14 cellular contexts compared by ENCODE assay signal in genomic region chr2:37802106-37802791, GRCh38.
DNase-seq lines count a peak whose midpoint lies in the region; ATAC-seq, FAIRE-seq and TF ChIP-seq lines count a peak whose summit lies in the region.
"Had no signal": no experiment of that assay in that cellular context is flagged by ENCODE, and none has a peak within 500 bp of the region (broad histone marks: within the 10 kb centered on the region; RNA-seq: fewer than 3 reads in every experiment).

No MANE protein-coding gene starts in this region.

- H3K4me2 ChIP-seq in endothelial cell of umbilical vein (ENCODE audit: insufficient read depth, low read length), result no peak overlapping the region
- H3K4me2 ChIP-seq in osteoblast (ENCODE audit: insufficient read depth, low read length), result peak overlapping the region; percentile 47

- POLR2A ChIA-PET in endothelial cell of umbilical vein (lab: Charles Lee), result interaction anchor here (0.7 kb wide), 1 partner anchor 27 kb away, joined by 4 read pairs; no protein-coding TSS in a partner anchor

- peak overlapping the region; percentile 41 for H2AFZ ChIP-seq in endothelial cell of umbilical vein (ENCODE audit: low read depth, low read length)
- no peak overlapping the region for H2AFZ ChIP-seq in osteoblast (ENCODE audit: low read length)

- dilution Hi-C loops in endothelial cell of umbilical vein (cut with MboI; ENCODE audit: extremely low pct_ligation_motif_present, low sequenced_read_pairs), result no loop called here

- no peaks in the 10 kb centered on the region for H3K9me1 ChIP-seq in endothelial cell of umbilical vein (replicated peaks; ENCODE audit: control insufficient read depth, extremely low read depth, insufficient read depth, low read length)

- intact Hi-C loops in endothelial cell of umbilical vein (cut with micrococcal nuclease), result no loop called here

- FAIRE-seq in endothelial cell of umbilical vein (lab: Jason Lieb, UNC), result peak; percentile 28
- FAIRE-seq: GM12878, H1 had no signal

- H3K79me2 ChIP-seq in endothelial cell of umbilical vein (ENCODE audit: control insufficient read depth, insufficient read depth, low read length), result no peaks in the 10 kb centered on the region
- no peaks in the 10 kb centered on the region for H3K79me2 ChIP-seq in osteoblast (ENCODE audit: insufficient read depth, low read length)

- H3K4me3 ChIP-seq in endothelial cell of umbilical vein (replicated peaks in 1 of 3; ENCODE audit: insufficient read depth in 1 of 3, low read depth in 1 of 3, low read length in 3 of 3), result no peak overlapping the region
- H3K4me3 ChIP-seq in osteoblast (ENCODE audit: insufficient read depth, low read length), result no peak overlapping the region
- H3K4me3 ChIP-seq: GM12878 had no signal

- no TSS peak for BruUV-seq in endothelial cell of umbilical vein (replicated peaks; lab: Mats Ljungman, UMichigan)

- DNase-seq in Daoy (ENCODE audit: low read depth) (peak; percentile 55), NCI-H510A treated with DMSO at 0.1 percent for 48 hours (lab: John Stamatoyannopoulos, UW) (peak; percentile 63), endothelial cell of umbilical vein (ENCODE audit: low read depth, low spot score) (no peak), osteoblast (ENCODE audit: insufficient read length, low spot score, missing footprints) (peak; percentile 58), iPS-NIHi7 (ENCODE audit: extremely low spot score) (no peak), GM13977 (ENCODE audit: low spot score) (no peak)
- DNase-seq in activated CD8-positive, alpha-beta memory T cell treated with anti-CD3 and anti-CD28 coated beads, Interleukin-2, amount 50 U/mL, for 48 hours, result no peak
- DNase-seq: activated CD4-positive, CD25-positive, alpha-beta regulatory T cell; activated T-cell treated with anti-CD3 and anti-CD28 coated beads, Interleukin-2, amount 50 U/mL, for 48 hours; CD8-positive, alpha-beta T cell; NCI-H2171 had no signal

- no peak overlapping the region for H3K9ac ChIP-seq in endothelial cell of umbilical vein (replicated peaks; ENCODE audit: extremely low read depth, insufficient read depth, low read length)

- H3K27ac ChIP-seq in endothelial cell of umbilical vein (ENCODE audit: insufficient read depth, low read depth, low read length) (no peak overlapping the region), osteoblast (ENCODE audit: low read depth, low read length) (peak overlapping the region; percentile 89)

- no peaks in the 10 kb centered on the region for H4K20me1 ChIP-seq in endothelial cell of umbilical vein (replicated peaks; ENCODE audit: control insufficient read depth, extremely low read depth, insufficient read depth, low read length)
- H4K20me1 ChIP-seq in osteoblast (ENCODE audit: insufficient read depth, low read length), result no peaks in the 10 kb centered on the region

- no peaks in the 10 kb centered on the region for H3K9me3 ChIP-seq in endothelial cell of umbilical vein (replicated peaks; ENCODE audit: control insufficient read depth, insufficient read depth, low read length)
- H3K9me3 ChIP-seq in osteoblast (ENCODE audit: low read depth, low read length), result no peaks in the 10 kb centered on the region

- H3K4me1 ChIP-seq in endothelial cell of umbilical vein (ENCODE audit: control insufficient read depth, extremely low read depth, insufficient read depth, low read length) (no peaks in the 10 kb centered on the region), osteoblast (ENCODE audit: insufficient read depth, low read length) (peaks cover 53% of the 10 kb centered on the region)

- in situ Hi-C loops in GM13977 (cut with MboI; ENCODE audit: low pct_unique_long_range_greater_than_20kb, low sequenced_read_pairs, unreplicated experiment), result no loop called here

- TF ChIP-seq CTCF in endothelial cell of umbilical vein (IDR thresholded peaks at IDR 0.05; ENCODE audit: extremely low read depth in 1 of 2, insufficient read depth in 1 of 2, low read depth in 1 of 2, low read length in 2 of 2), result no peak
- no peak for TF ChIP-seq CTCF in osteoblast (IDR thresholded peaks at IDR 0.05; ENCODE audit: extremely low read depth, low read depth, low read length)
- TF ChIP-seq CTCF in GM13977 (IDR thresholded peaks at IDR 0.05; ENCODE audit: extremely low read depth, insufficient read depth, missing control alignments), result no peak

- CTCF ChIA-PET in endothelial cell of umbilical vein (lab: Charles Lee), result interaction anchor here (1.2 kb wide), 1 partner anchor 75 kb away, joined by 5 read pairs; no protein-coding TSS in a partner anchor

- no peak for ATAC-seq in HG03460 (IDR thresholded peaks at IDR 0.05; ENCODE audit: unreplicated experiment)
- ATAC-seq: CD8-positive, alpha-beta T cell; GM12878 had no signal

- no peak for TF ChIP-seq POLR2A in endothelial cell of umbilical vein (IDR thresholded peaks at IDR 0.05; ENCODE audit: low read depth, low read length)

- H3K36me3 ChIP-seq in endothelial cell of umbilical vein (ENCODE audit: control insufficient read depth in 2 of 2, extremely low read depth in 1 of 2, insufficient read depth in 2 of 2, low read length in 2 of 2), result no peaks in the 10 kb centered on the region
- H3K36me3 ChIP-seq in osteoblast (ENCODE audit: insufficient read depth, low read length), result no peaks in the 10 kb centered on the region

- H3K27me3 ChIP-seq in endothelial cell of umbilical vein (ENCODE audit: control insufficient read depth in 2 of 2, insufficient read depth in 2 of 2, low read length in 2 of 2) (no peaks in the 10 kb centered on the region), osteoblast (ENCODE audit: insufficient read depth, low read length) (no peaks in the 10 kb centered on the region)

TF ChIP-seq in endothelial cell of umbilical vein, 7 proteins besides CTCF, POLR2A, EP300 and RAD21:
- TF ChIP-seq MYC (IDR thresholded peaks at IDR 0.05; ENCODE audit: low read depth, low read length), result no peak
- no peak for TF ChIP-seq POLR2AphosphoS5 (IDR thresholded peaks at IDR 0.05; ENCODE audit: insufficient read depth, low read depth, low read length)
- no peak for TF ChIP-seq FOS (IDR thresholded peaks at IDR 0.05; ENCODE audit: borderline replicate concordance, insufficient read depth, low read length)
- no peak for TF ChIP-seq MAX (IDR thresholded peaks at IDR 0.05; ENCODE audit: insufficient read depth, insufficient read length)
- TF ChIP-seq JUN (IDR thresholded peaks at IDR 0.05; ENCODE audit: borderline replicate concordance, insufficient read depth, insufficient read length, low read depth), result no peak
- TF ChIP-seq GATA2 (IDR thresholded peaks at IDR 0.05; ENCODE audit: insufficient read depth, insufficient read length, low read depth, low read length), result no peak
- no peak for TF ChIP-seq EZH2 (IDR thresholded peaks at IDR 0.05; ENCODE audit: borderline replicate concordance, low read depth, low read length, severe bottlenecking)

Comparison
In these comparisons a context has a peak if more than half of its experiments do, and no peak if none do; other contexts are left out.
1. DNase-seq: peak in Daoy (single experiment), NCI-H510A treated with DMSO at 0.1 percent for 48 hours (single experiment) and osteoblast (single experiment); none in endothelial cell of umbilical vein (single experiment), iPS-NIHi7 (single experiment), activated CD8-positive, alpha-beta memory T cell treated with anti-CD3 and anti-CD28 coated beads, Interleukin-2, amount 50 U/mL, for 48 hours (single experiment) and GM13977 (single experiment).